In genomic region chr11:64861227-64861970, GRCh38 we compare ENCODE assay signal across 11 cellular contexts. TPM values are rescaled to one million over a fixed set of nuclear protein-coding genes. Genes with fewer than 3 reads are reported as not detected.
DNase-seq lines count a peak whose midpoint lies in the region; ATAC-seq, FAIRE-seq and TF ChIP-seq lines count a peak whose summit lies in the region.
"Had no signal": no experiment of that assay in that cellular context is flagged by ENCODE, and none has a peak within 500 bp of the region (broad histone marks: within the 10 kb centered on the region; RNA-seq: fewer than 3 reads in every experiment).

No MANE protein-coding gene starts in this region.

- FAIRE-seq in GM18507 (lab: Jason Lieb, UNC): peak; percentile 67
- peak; percentile 32 for FAIRE-seq in K562 (lab: Jason Lieb, UNC)
- FAIRE-seq: small intestine had no signal

- H3K9me2 ChIP-seq in OCI-LY1 (ENCODE audit: low read depth, low read length): no peaks in the 10 kb centered on the region

- no TSS peak for BruUV-seq in K562 (replicated peaks; lab: Mats Ljungman, UMichigan)

- H3K27ac ChIP-seq in OCI-LY1 (ENCODE audit: low read depth, low read length, poor library complexity, severe bottlenecking) (peak overlapping the region; percentile 99), K562 (ENCODE audit: extremely low read depth, low read depth, low read length) (peak overlapping the region; percentile 37; the same call in 1 of the 3 replicates)

- in situ Hi-C loops in K562 (cut with MboI): no loop called here

- H4K20me1 ChIP-seq in OCI-LY1 (ENCODE audit: insufficient read depth, low read length): no peaks in the 10 kb centered on the region
- 0 out of 2 replicates have a peak, but pooled peaks cover 3% of the 10 kb centered on the region for H4K20me1 ChIP-seq in K562 (replicated peaks; ENCODE audit: control insufficient read depth, insufficient read depth, low read length)

- H3K9me3 Mint-ChIP-seq in stimulated activated effector memory CD8-positive, alpha-beta T cell treated with anti-CD3 and anti-CD28 coated beads, Interleukin-12 subunit alpha, Interleukin-12 subunit beta, amount 100 ng/mL, for 72 hours: no peaks in the 10 kb centered on the region

- H3K4me1 ChIP-seq in OCI-LY1 (ENCODE audit: insufficient read depth, low read length, severe bottlenecking) (peaks cover 87% of the 10 kb centered on the region), K562 (replicated peaks in 1 of 2; ENCODE audit: control insufficient read depth in 2 of 2, insufficient read depth in 2 of 2, low read length in 2 of 2) (peaks cover 19 to 47% of the 10 kb centered on the region in 2 experiments)

- H3K4me1 Mint-ChIP-seq in stimulated activated effector memory CD8-positive, alpha-beta T cell treated with anti-CD3 and anti-CD28 coated beads, Interleukin-12 subunit alpha, Interleukin-12 subunit beta, amount 100 ng/mL, for 72 hours: peaks cover 88% of the 10 kb centered on the region

- H3K4me2 ChIP-seq in OCI-LY1 (ENCODE audit: low read length): peak overlapping the region; percentile 71
- no peak overlapping the region for H3K4me2 ChIP-seq in K562 (ENCODE audit: insufficient read depth, low read length)

- H2AFZ ChIP-seq in OCI-LY1 (ENCODE audit: low read length): no peak overlapping the region
- H2AFZ ChIP-seq in K562 (ENCODE audit: low read depth, low read length): no peak overlapping the region

- WGBS in K562 (ENCODE audit: insufficient coverage, low coverage, missing lambda C conversion rate): 69% methylated on average over 6 of the region's 6 CpGs

- H3K36me3 ChIP-seq in OCI-LY1 (ENCODE audit: insufficient read depth, low read length): peaks cover 33% of the 10 kb centered on the region
- peaks cover 35% of the 10 kb centered on the region; the same call in 2 of the 3 replicates for H3K36me3 ChIP-seq in K562 (ENCODE audit: control insufficient read depth, insufficient read depth, low read length)

- TF ChIP-seq EP300 in K562 (IDR thresholded peaks at IDR 0.05; ENCODE audit: low read length): no peak

- peak overlapping the region; percentile 97 for H3K27ac Mint-ChIP-seq in stimulated activated effector memory CD8-positive, alpha-beta T cell treated with anti-CD3 and anti-CD28 coated beads, Interleukin-12 subunit alpha, Interleukin-12 subunit beta, amount 100 ng/mL, for 72 hours

- peaks cover 10% of the 10 kb centered on the region; the same call in 1 of the 2 replicates for H3F3A ChIP-seq in OCI-LY1 (ENCODE audit: insufficient read depth, low read length)

- intact Hi-C loops in K562 (cut with micrococcal nuclease): no loop called here

- H3K36me3 Mint-ChIP-seq in stimulated activated effector memory CD8-positive, alpha-beta T cell treated with anti-CD3 and anti-CD28 coated beads, Interleukin-12 subunit alpha, Interleukin-12 subunit beta, amount 100 ng/mL, for 72 hours: peaks cover 79% of the 10 kb centered on the region

- no peak for TF ChIP-seq POLR2A in K562 (conservative IDR thresholded peaks at IDR 0.05)

- H3K27me3 ChIP-seq in OCI-LY1 (ENCODE audit: insufficient read depth, low read length): no peaks in the 10 kb centered on the region
- H3K27me3 ChIP-seq in K562 (ENCODE audit: control insufficient read depth in 2 of 2, insufficient read depth in 2 of 2, low read length in 2 of 2): no peaks in the 10 kb centered on the region

- peaks cover 3% of the 10 kb centered on the region for H3K9me1 ChIP-seq in K562 (ENCODE audit: control insufficient read depth, insufficient read depth, low read length)

- TF ChIP-seq RAD21 in K562 (CRISPR knock-in tag; conservative IDR thresholded peaks at IDR 0.05 in 1 of 2, IDR thresholded peaks at IDR 0.05 in 1 of 2): no peak

- TF ChIP-seq CTCF in OCI-LY1 (IDR thresholded peaks at IDR 0.05; ENCODE audit: low read length): peak; percentile 47; the same call in 1 of the 2 replicates
- TF ChIP-seq CTCF in K562 (IDR thresholded peaks at IDR 0.05 in 2 of 3, conservative IDR thresholded peaks at IDR 0.05 in 1 of 3; ENCODE audit: insufficient read depth in 2 of 3, low read depth in 1 of 3, low read length in 3 of 3): no peak

- H3K4me3 ChIP-seq in OCI-LY1 (ENCODE audit: low read depth, low read length, poor library complexity, severe bottlenecking) (no peak overlapping the region), K562 (no peak overlapping the region)

- POLR2A ChIA-PET in K562 (lab: Yijun Ruan, JAX): interaction anchor here (0.6 to 9.6 kb wide), 6 partner anchors 9 to 43 kb away, joined by 3 to 109 read pairs (median 4); partner anchors contain the start of gene EHD1

- CTCF ChIA-PET in K562 (lab: Yijun Ruan, JAX; ENCODE audit: low intra/inter-chr PET ratio): no interaction called here

- peak overlapping the region; percentile 87 for H3K4me3 Mint-ChIP-seq in stimulated activated effector memory CD8-positive, alpha-beta T cell treated with anti-CD3 and anti-CD28 coated beads, Interleukin-12 subunit alpha, Interleukin-12 subunit beta, amount 100 ng/mL, for 72 hours

- H3K9ac ChIP-seq in OCI-LY1 (ENCODE audit: low read length): peak overlapping the region; percentile 67; the same call in 1 of the 2 replicates
- H3K9ac ChIP-seq in K562 (ENCODE audit: insufficient read depth in 1 of 2, low read depth in 2 of 2, low read length in 2 of 2): peak overlapping the region in 1 of 2 experiments; percentile 73; a peak in 1 of 4 replicates

- peaks cover 8% of the 10 kb centered on the region; the same call in 1 of the 2 replicates for H3K79me2 ChIP-seq in OCI-LY1 (ENCODE audit: insufficient read depth, low read length)
- peaks cover 52% of the 10 kb centered on the region for H3K79me2 ChIP-seq in K562 (ENCODE audit: control insufficient read depth, insufficient read depth, low read length)

- DNase-seq in GM18507 (ENCODE audit: extremely low spot score, insufficient read length, low read depth) (no peak), K562 (ENCODE audit: extremely low read depth in 1 of 4, low spot score in 3 of 4) (no peak), C1 segment of cervical spinal cord (lab: John Stamatoyannopoulos, UW) (no peak)
- no peak for DNase-seq in stimulated activated effector memory CD8-positive, alpha-beta T cell treated with anti-CD3 and anti-CD28 coated beads, Interleukin-12 subunit alpha, Interleukin-12 subunit beta, amount 100 ng/mL, for 72 hours (ENCODE audit: low spot score in 2 of 2)
- no peak for DNase-seq in activated effector memory CD4-positive, alpha-beta T cell treated with anti-CD3 and anti-CD28 coated beads, Interleukin-2, amount 50 U/mL, for 16 hours
- DNase-seq: left ventricle myocardium superior, NCI-H2171 treated with DMSO at 0.1 percent for 48 hours, small intestine, T1000 had no signal

- H3K9me3 ChIP-seq in OCI-LY1 (ENCODE audit: low read length) (no peaks in the 10 kb centered on the region), K562 (replicated peaks; ENCODE audit: control insufficient read depth, insufficient read depth, low read depth, low read length) (no peaks in the 10 kb centered on the region)

- ATAC-seq in K562: peak; percentile 28; the same call in 1 of the 3 replicates
- ATAC-seq in stimulated activated effector memory CD8-positive, alpha-beta T cell treated with anti-CD3 and anti-CD28 coated beads, Interleukin-12 subunit alpha, Interleukin-12 subunit beta, amount 100 ng/mL, for 72 hours: no peak
- no peak for ATAC-seq in GM21447 (IDR thresholded peaks at IDR 0.05; ENCODE audit: unreplicated experiment)
- ATAC-seq: left ventricle myocardium superior had no signal

RNA-seq across cellular contexts. Expression of gene CDC42BPG, which starts 16.9 kb away (rescaled TPM):
- total RNA-seq in K562 (2011; cell fraction: chromatin; rRNA removed; ENCODE audit: low replicate concordance): 19.1 and 64.6 TPM in 2 replicates
- total RNA-seq in K562 (2011; cell fraction: nucleolus; rRNA removed): 33.3 and 37.9 TPM in 2 replicates
- total RNA-seq in K562 (2011; cell fraction: nucleoplasm; rRNA removed): 16.2 and 19.7 TPM in 2 replicates
- total RNA-seq in K562 (2014; rRNA removed) (4.0 and 7.1 TPM in 2 replicates), K562 (2014; rRNA removed; fragmentation: Illumina TruSeq; extraction: Trizol) (0.99 and 1.1 TPM in 2 replicates), K562 (2015; rRNA removed; fragmentation: Illumina TruSeq; extraction: Trizol) (2.1 and 2.5 TPM in 2 replicates), K562 (2021) (7.4 and 8.8 TPM in 2 replicates)
- polyA plus RNA-seq in K562 (2011; rRNA removed) (2.2 and 3.6 TPM in 2 replicates), K562 (2014; fragmentation: Illumina TruSeq; extraction: Trizol) (1.8 and 4.6 TPM in 2 replicates), K562 (2014; fragmentation: Nextera tagmentation; extraction: Ambion mirVana) (under 1 TPM; 0.04 to 0.08 TPM), K562 (2014; rRNA removed) (7.9 and 11.8 TPM in 2 replicates)
- 2.0 and 4.5 TPM in 2 replicates for polyA plus RNA-seq in K562 (2011; cell fraction: cytosol; rRNA removed)
- 15.1 and 28.5 TPM in 2 replicates for polyA plus RNA-seq in K562 (2011; cell fraction: nucleus; rRNA removed)
- polyA plus RNA-seq in K562 (2012): 4.7 and 6.3 TPM in 2 replicates
- polyA minus RNA-seq in K562 (2011; rRNA and poly(A)+ RNA removed): 2.1 and 3.0 TPM in 2 replicates
- polyA minus RNA-seq in K562 (2011; cell fraction: cytosol; rRNA and poly(A)+ RNA removed): 3.2 and 3.5 TPM in 2 replicates
- 12.1 and 12.2 TPM in 2 replicates for polyA minus RNA-seq in K562 (2011; cell fraction: nucleus; rRNA and poly(A)+ RNA removed)

RNA-seq across cellular contexts. Expression of gene EHD1, which starts 17.0 kb away (rescaled TPM):
- total RNA-seq in K562 (2011; cell fraction: chromatin; rRNA removed; ENCODE audit: low replicate concordance): 20.8 and 92.1 TPM in 2 replicates
- 57.7 and 64.3 TPM in 2 replicates for total RNA-seq in K562 (2011; cell fraction: nucleolus; rRNA removed)
- total RNA-seq in K562 (2011; cell fraction: nucleoplasm; rRNA removed): 24.2 and 37.8 TPM in 2 replicates
- 39.1 and 40.0 TPM in 2 replicates for total RNA-seq in K562 (2014; rRNA removed)
- 7.2 and 11.5 TPM in 2 replicates for total RNA-seq in K562 (2014; rRNA removed; fragmentation: Illumina TruSeq; extraction: Trizol)
- 12.7 and 12.9 TPM in 2 replicates for total RNA-seq in K562 (2015; rRNA removed; fragmentation: Illumina TruSeq; extraction: Trizol)
- 65.0 and 69.6 TPM in 2 replicates for total RNA-seq in K562 (2021)
- polyA plus RNA-seq in K562 (2011; rRNA removed): 16.4 and 34.2 TPM in 2 replicates
- polyA plus RNA-seq in K562 (2011; cell fraction: cytosol; rRNA removed): 30.6 and 56.6 TPM in 2 replicates
- polyA plus RNA-seq in K562 (2011; cell fraction: nucleus; rRNA removed): 30.2 and 48.9 TPM in 2 replicates
- polyA plus RNA-seq in K562 (2012): 38.5 and 52.8 TPM in 2 replicates
- 41.0 and 45.1 TPM in 2 replicates for polyA plus RNA-seq in K562 (2014; fragmentation: Illumina TruSeq; extraction: Trizol)
- polyA plus RNA-seq in K562 (2014; fragmentation: Nextera tagmentation; extraction: Ambion mirVana): under 1 TPM; 0.46 to 0.59 TPM
- 26.8 and 27.3 TPM in 2 replicates for polyA plus RNA-seq in K562 (2014; rRNA removed)
- polyA minus RNA-seq in K562 (2011; rRNA and poly(A)+ RNA removed): 26.8 and 39.2 TPM in 2 replicates
- 50.9 and 64.3 TPM in 2 replicates for polyA minus RNA-seq in K562 (2011; cell fraction: cytosol; rRNA and poly(A)+ RNA removed)
- 17.4 and 22.8 TPM in 2 replicates for polyA minus RNA-seq in K562 (2011; cell fraction: nucleus; rRNA and poly(A)+ RNA removed)

RNA-seq across cellular contexts. Expression of gene MEN1, which starts 51.0 kb away (rescaled TPM):
- total RNA-seq in K562 (2011; cell fraction: chromatin; rRNA removed; ENCODE audit: low replicate concordance): 33.3 and 80.8 TPM in 2 replicates
- total RNA-seq in K562 (2011; cell fraction: nucleolus; rRNA removed): 78.7 and 86.4 TPM in 2 replicates
- 51.5 and 54.8 TPM in 2 replicates for total RNA-seq in K562 (2011; cell fraction: nucleoplasm; rRNA removed)
- total RNA-seq in K562 (2014; rRNA removed): 24.3 and 29.4 TPM in 2 replicates
- total RNA-seq in K562 (2014; rRNA removed; fragmentation: Illumina TruSeq; extraction: Trizol): 6.3 and 7.3 TPM in 2 replicates
- total RNA-seq in K562 (2015; rRNA removed; fragmentation: Illumina TruSeq; extraction: Trizol): 12.3 and 15.0 TPM in 2 replicates
- total RNA-seq in K562 (2021): 55.7 and 57.2 TPM in 2 replicates
- polyA plus RNA-seq in K562 (2011; rRNA removed): 19.3 and 34.7 TPM in 2 replicates
- 22.5 and 54.7 TPM in 2 replicates for polyA plus RNA-seq in K562 (2011; cell fraction: cytosol; rRNA removed)
- polyA plus RNA-seq in K562 (2011; cell fraction: nucleus; rRNA removed): 88.7 and 149 TPM in 2 replicates
- polyA plus RNA-seq in K562 (2012): 41.1 and 44.4 TPM in 2 replicates
- polyA plus RNA-seq in K562 (2014; fragmentation: Illumina TruSeq; extraction: Trizol): 42.7 and 48.3 TPM in 2 replicates
- polyA plus RNA-seq in K562 (2014; fragmentation: Nextera tagmentation; extraction: Ambion mirVana): 1 to 10 TPM; 3.4 to 3.9 TPM
- 40.5 and 42.5 TPM in 2 replicates for polyA plus RNA-seq in K562 (2014; rRNA removed)
- polyA minus RNA-seq in K562 (2011; rRNA and poly(A)+ RNA removed): 6.3 and 9.1 TPM in 2 replicates
- 24.1 and 29.2 TPM in 2 replicates for polyA minus RNA-seq in K562 (2011; cell fraction: cytosol; rRNA and poly(A)+ RNA removed)
- polyA minus RNA-seq in K562 (2011; cell fraction: nucleus; rRNA and poly(A)+ RNA removed): 19.9 and 21.0 TPM in 2 replicates

RNA-seq across cellular contexts. Expression of gene ATG2A, which starts 55.6 kb away (rescaled TPM):
- total RNA-seq in K562 (2011; cell fraction: chromatin; rRNA removed; ENCODE audit: low replicate concordance): 50.6 and 183 TPM in 2 replicates
- total RNA-seq in K562 (2011; cell fraction: nucleolus; rRNA removed): 131 and 133 TPM in 2 replicates
- 70.0 and 70.2 TPM in 2 replicates for total RNA-seq in K562 (2011; cell fraction: nucleoplasm; rRNA removed)
- total RNA-seq in K562 (2014; rRNA removed) (22.2 and 22.4 TPM in 2 replicates), K562 (2014; rRNA removed; fragmentation: Illumina TruSeq; extraction: Trizol) (3.2 and 3.6 TPM in 2 replicates), K562 (2015; rRNA removed; fragmentation: Illumina TruSeq; extraction: Trizol) (6.2 and 7.7 TPM in 2 replicates), K562 (2021) (37.7 and 45.9 TPM in 2 replicates)
- polyA plus RNA-seq in K562 (2011; rRNA removed) (4.6 and 11.2 TPM in 2 replicates), K562 (2014; fragmentation: Illumina TruSeq; extraction: Trizol) (5.2 and 15.8 TPM in 2 replicates), K562 (2014; fragmentation: Nextera tagmentation; extraction: Ambion mirVana) (under 1 TPM; 0.25 to 0.53 TPM), K562 (2014; rRNA removed) (21.0 and 21.6 TPM in 2 replicates)
- polyA plus RNA-seq in K562 (2011; cell fraction: cytosol; rRNA removed): 6.2 and 17.3 TPM in 2 replicates
- polyA plus RNA-seq in K562 (2011; cell fraction: nucleus; rRNA removed): 42.8 and 78.0 TPM in 2 replicates
- 22.5 and 32.9 TPM in 2 replicates for polyA plus RNA-seq in K562 (2012)
- polyA minus RNA-seq in K562 (2011; rRNA and poly(A)+ RNA removed): 5.7 and 7.2 TPM in 2 replicates
- 18.2 and 19.4 TPM in 2 replicates for polyA minus RNA-seq in K562 (2011; cell fraction: cytosol; rRNA and poly(A)+ RNA removed)
- 45.1 and 49.8 TPM in 2 replicates for polyA minus RNA-seq in K562 (2011; cell fraction: nucleus; rRNA and poly(A)+ RNA removed)

RNA-seq across cellular contexts. Expression of gene MAP4K2, which starts 58.4 kb away (rescaled TPM):
- 11.3 and 40.1 TPM in 2 replicates for total RNA-seq in K562 (2011; cell fraction: chromatin; rRNA removed; ENCODE audit: low replicate concordance)
- 20.5 and 22.5 TPM in 2 replicates for total RNA-seq in K562 (2011; cell fraction: nucleolus; rRNA removed)
- 7.3 and 11.7 TPM in 2 replicates for total RNA-seq in K562 (2011; cell fraction: nucleoplasm; rRNA removed)
- 9.6 and 13.7 TPM in 2 replicates for total RNA-seq in K562 (2014; rRNA removed)
- total RNA-seq in K562 (2014; rRNA removed; fragmentation: Illumina TruSeq; extraction: Trizol): 3.4 and 4.9 TPM in 2 replicates
- total RNA-seq in K562 (2015; rRNA removed; fragmentation: Illumina TruSeq; extraction: Trizol): 7.0 and 8.5 TPM in 2 replicates
- 13.9 and 14.5 TPM in 2 replicates for total RNA-seq in K562 (2021)
- 7.3 and 11.2 TPM in 2 replicates for polyA plus RNA-seq in K562 (2011; rRNA removed)
- polyA plus RNA-seq in K562 (2011; cell fraction: cytosol; rRNA removed): 11.2 and 14.4 TPM in 2 replicates
- polyA plus RNA-seq in K562 (2011; cell fraction: nucleus; rRNA removed): 40.2 and 43.0 TPM in 2 replicates
- polyA plus RNA-seq in K562 (2012): 9.6 and 14.0 TPM in 2 replicates
- polyA plus RNA-seq in K562 (2014; fragmentation: Illumina TruSeq; extraction: Trizol): 8.5 and 12.2 TPM in 2 replicates
- polyA plus RNA-seq in K562 (2014; fragmentation: Nextera tagmentation; extraction: Ambion mirVana): under 1 TPM; 0.13 to 0.39 TPM
- 10.5 and 11.6 TPM in 2 replicates for polyA plus RNA-seq in K562 (2014; rRNA removed)
- polyA minus RNA-seq in K562 (2011; rRNA and poly(A)+ RNA removed): 5.1 and 6.7 TPM in 2 replicates
- 8.8 and 11.1 TPM in 2 replicates for polyA minus RNA-seq in K562 (2011; cell fraction: cytosol; rRNA and poly(A)+ RNA removed)
- 5.8 and 12.4 TPM in 2 replicates for polyA minus RNA-seq in K562 (2011; cell fraction: nucleus; rRNA and poly(A)+ RNA removed)
